ENCODE assay signal across 1 cellular context in the genomic region with DNA sequence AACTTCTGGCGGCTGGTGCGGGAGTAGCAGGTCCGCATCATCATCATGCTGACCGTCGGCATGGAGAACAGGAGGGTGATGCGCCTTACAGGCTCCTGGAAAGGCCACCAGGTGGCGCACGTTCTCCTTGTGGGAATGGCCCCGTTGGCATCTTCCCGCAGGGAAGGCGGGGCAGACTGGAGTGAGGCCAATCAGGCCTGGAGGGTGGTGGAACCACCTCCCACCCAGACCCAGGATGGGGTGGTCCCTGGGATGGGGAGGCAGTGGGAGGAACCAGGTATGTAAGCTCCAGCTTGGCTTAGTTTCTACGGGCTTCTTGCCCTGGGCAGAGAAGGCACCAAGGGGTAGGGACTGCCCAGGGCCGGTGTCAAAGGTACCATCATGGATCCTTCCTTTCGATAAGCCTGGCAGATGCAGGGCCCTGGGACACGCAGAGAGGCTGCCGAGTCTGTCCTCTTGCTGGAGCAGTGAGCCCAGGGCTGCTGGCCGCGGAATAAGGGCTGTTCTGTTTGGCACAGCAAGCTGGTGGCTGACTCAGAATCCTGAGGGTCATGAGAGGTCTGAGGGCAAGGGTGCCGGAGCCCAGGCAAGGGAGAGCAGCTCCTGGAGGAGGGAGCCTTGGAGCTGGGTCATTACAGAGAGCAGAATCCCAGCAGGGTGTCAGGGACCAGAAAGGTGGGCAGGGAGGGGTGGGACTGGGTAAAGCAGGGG.
A peak's percentile ranks its signal among the peaks of the same experiment; 100 is the strongest.
TF ChIP-seq lines count a peak whose summit lies in the region.

No MANE protein-coding gene starts in this region.

TF ChIP-seq in HepG2, 621 proteins besides CTCF, POLR2A, EP300 and RAD21:
- TF ChIP-seq, protein P1, sequence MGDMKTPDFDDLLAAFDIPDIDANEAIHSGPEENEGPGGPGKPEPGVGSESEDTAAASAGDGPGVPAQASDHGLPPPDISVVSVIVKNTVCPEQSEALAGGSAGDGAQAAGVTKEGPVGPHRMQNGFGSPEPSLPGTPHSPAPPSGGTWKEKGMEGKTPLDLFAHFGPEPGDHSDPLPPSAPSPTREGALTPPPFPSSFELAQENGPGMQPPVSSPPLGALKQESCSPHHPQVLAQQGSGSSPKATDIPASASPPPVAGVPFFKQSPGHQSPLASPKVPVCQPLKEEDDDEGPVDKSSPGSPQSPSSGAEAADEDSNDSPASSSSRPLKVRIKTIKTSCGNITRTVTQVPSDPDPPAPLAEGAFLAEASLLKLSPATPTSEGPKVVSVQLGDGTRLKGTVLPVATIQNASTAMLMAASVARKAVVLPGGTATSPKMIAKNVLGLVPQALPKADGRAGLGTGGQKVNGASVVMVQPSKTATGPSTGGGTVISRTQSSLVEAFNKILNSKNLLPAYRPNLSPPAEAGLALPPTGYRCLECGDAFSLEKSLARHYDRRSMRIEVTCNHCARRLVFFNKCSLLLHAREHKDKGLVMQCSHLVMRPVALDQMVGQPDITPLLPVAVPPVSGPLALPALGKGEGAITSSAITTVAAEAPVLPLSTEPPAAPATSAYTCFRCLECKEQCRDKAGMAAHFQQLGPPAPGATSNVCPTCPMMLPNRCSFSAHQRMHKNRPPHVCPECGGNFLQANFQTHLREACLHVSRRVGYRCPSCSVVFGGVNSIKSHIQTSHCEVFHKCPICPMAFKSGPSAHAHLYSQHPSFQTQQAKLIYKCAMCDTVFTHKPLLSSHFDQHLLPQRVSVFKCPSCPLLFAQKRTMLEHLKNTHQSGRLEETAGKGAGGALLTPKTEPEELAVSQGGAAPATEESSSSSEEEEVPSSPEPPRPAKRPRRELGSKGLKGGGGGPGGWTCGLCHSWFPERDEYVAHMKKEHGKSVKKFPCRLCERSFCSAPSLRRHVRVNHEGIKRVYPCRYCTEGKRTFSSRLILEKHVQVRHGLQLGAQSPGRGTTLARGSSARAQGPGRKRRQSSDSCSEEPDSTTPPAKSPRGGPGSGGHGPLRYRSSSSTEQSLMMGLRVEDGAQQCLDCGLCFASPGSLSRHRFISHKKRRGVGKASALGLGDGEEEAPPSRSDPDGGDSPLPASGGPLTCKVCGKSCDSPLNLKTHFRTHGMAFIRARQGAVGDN (CRISPR knock-in tag; IDR thresholded peaks at IDR 0.05) = peak; percentile 39; the same call in 1 of the 2 replicates
- TF ChIP-seq SMC3 (IDR thresholded peaks at IDR 0.05; ENCODE audit: low read length) = peak; percentile 38
- TF ChIP-seq, protein P2, sequence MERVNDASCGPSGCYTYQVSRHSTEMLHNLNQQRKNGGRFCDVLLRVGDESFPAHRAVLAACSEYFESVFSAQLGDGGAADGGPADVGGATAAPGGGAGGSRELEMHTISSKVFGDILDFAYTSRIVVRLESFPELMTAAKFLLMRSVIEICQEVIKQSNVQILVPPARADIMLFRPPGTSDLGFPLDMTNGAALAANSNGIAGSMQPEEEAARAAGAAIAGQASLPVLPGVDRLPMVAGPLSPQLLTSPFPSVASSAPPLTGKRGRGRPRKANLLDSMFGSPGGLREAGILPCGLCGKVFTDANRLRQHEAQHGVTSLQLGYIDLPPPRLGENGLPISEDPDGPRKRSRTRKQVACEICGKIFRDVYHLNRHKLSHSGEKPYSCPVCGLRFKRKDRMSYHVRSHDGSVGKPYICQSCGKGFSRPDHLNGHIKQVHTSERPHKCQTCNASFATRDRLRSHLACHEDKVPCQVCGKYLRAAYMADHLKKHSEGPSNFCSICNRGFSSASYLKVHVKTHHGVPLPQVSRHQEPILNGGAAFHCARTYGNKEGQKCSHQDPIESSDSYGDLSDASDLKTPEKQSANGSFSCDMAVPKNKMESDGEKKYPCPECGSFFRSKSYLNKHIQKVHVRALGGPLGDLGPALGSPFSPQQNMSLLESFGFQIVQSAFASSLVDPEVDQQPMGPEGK (CRISPR knock-in tag; IDR thresholded peaks at IDR 0.05) = 0 out of 2 replicates have a peak, but pooled peaks have one; percentile 14
- no peak for TF ChIP-seq ARNT2 (CRISPR knock-in tag; IDR thresholded peaks at IDR 0.05; ENCODE audit: low read depth)
- 0 out of 2 replicates have a peak, but pooled peaks have one; percentile 31 for TF ChIP-seq KDM3A (CRISPR knock-in tag; IDR thresholded peaks at IDR 0.05; ENCODE audit: low read depth)
- TF ChIP-seq ZNF557 (CRISPR knock-in tag; IDR thresholded peaks at IDR 0.05) = no peak
- peak; percentile 67 for TF ChIP-seq XRCC5 (optimal IDR thresholded peaks at IDR 0.05; ENCODE audit: low read length)
- TF ChIP-seq, protein P3, sequence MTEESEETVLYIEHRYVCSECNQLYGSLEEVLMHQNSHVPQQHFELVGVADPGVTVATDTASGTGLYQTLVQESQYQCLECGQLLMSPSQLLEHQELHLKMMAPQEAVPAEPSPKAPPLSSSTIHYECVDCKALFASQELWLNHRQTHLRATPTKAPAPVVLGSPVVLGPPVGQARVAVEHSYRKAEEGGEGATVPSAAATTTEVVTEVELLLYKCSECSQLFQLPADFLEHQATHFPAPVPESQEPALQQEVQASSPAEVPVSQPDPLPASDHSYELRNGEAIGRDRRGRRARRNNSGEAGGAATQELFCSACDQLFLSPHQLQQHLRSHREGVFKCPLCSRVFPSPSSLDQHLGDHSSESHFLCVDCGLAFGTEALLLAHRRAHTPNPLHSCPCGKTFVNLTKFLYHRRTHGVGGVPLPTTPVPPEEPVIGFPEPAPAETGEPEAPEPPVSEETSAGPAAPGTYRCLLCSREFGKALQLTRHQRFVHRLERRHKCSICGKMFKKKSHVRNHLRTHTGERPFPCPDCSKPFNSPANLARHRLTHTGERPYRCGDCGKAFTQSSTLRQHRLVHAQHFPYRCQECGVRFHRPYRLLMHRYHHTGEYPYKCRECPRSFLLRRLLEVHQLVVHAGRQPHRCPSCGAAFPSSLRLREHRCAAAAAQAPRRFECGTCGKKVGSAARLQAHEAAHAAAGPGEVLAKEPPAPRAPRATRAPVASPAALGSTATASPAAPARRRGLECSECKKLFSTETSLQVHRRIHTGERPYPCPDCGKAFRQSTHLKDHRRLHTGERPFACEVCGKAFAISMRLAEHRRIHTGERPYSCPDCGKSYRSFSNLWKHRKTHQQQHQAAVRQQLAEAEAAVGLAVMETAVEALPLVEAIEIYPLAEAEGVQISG (CRISPR knock-in tag; IDR thresholded peaks at IDR 0.05) = 0 out of 2 replicates have a peak, but pooled peaks have one; percentile 16
- no peak for TF ChIP-seq GATA4 (IDR thresholded peaks at IDR 0.05; ENCODE audit: borderline replicate concordance, low read depth)
- TF ChIP-seq TEAD3 (CRISPR knock-in tag; optimal IDR thresholded peaks at IDR 0.05; ENCODE audit: borderline replicate concordance) = peak; percentile 49
- no peak for TF ChIP-seq PRPF4 (IDR thresholded peaks at IDR 0.05; ENCODE audit: low read depth, low read length, poor library complexity, severe bottlenecking)
- no peak for TF ChIP-seq ZBTB21 (CRISPR knock-in tag; IDR thresholded peaks at IDR 0.05)
- peak; percentile 46 for TF ChIP-seq NFYB (CRISPR knock-in tag; IDR thresholded peaks at IDR 0.05)
- TF ChIP-seq YY1 (IDR thresholded peaks at IDR 0.05; ENCODE audit: insufficient read depth, insufficient replicate concordance, low read depth, low read length) = peak; percentile 52
- no peak for TF ChIP-seq MIER3 (CRISPR knock-in tag; IDR thresholded peaks at IDR 0.05; ENCODE audit: borderline replicate concordance)
- 0 out of 2 replicates have a peak, but pooled peaks have one; percentile 12 for TF ChIP-seq ZNF331 (CRISPR knock-in tag; IDR thresholded peaks at IDR 0.05)
- TF ChIP-seq ZNF605 (CRISPR knock-in tag; IDR thresholded peaks at IDR 0.05) = 0 out of 2 replicates have a peak, but pooled peaks have one; percentile 16
- 0 out of 2 replicates have a peak, but pooled peaks have one; percentile 41 for TF ChIP-seq HNRNPL (IDR thresholded peaks at IDR 0.05; ENCODE audit: low read depth, low read length)
- TF ChIP-seq STAG1 (CRISPR knock-in tag; IDR thresholded peaks at IDR 0.05) = peak; percentile 64
